33 cellular contexts compared by ENCODE assay signal in the genomic region with DNA sequence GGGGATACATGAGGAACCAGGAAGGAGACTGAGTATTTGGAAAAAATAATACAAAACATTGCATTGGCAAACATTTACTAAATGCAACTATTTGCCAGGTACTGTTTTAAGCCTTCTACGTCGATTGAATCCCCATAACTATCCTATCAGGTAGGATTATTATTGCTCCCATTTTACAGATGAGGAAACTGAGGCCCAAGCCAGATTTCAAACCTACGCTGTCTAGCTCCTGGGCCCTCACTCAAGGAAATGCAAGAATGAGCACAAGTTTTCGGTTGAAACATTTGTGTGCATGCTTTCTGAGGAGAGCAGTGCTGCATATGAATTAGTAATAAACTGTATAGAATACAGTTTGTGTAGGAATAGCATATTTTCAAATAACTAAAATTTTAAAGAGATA.
DNase-seq lines count a peak whose midpoint lies in the region; ATAC-seq, FAIRE-seq and TF ChIP-seq lines count a peak whose summit lies in the region.
"Had no signal": no experiment of that assay in that cellular context is flagged by ENCODE, and none has a peak within 500 bp of the region (broad histone marks: within the 10 kb centered on the region; RNA-seq: fewer than 3 reads in every experiment).

No MANE protein-coding gene starts in this region.

- no peak overlapping the region for H2BK5ac ChIP-seq in H1 (ENCODE audit: low read depth, low read length)

- 86% methylated on average over 4 of the region's 4 CpGs for WGBS in HepG2 (ENCODE audit: low lambda C conversion rate)
- WGBS in right lobe of liver (ENCODE audit: insufficient coverage, low coverage, low lambda C conversion rate, missing lambda C conversion rate) = 82% methylated on average over 4 of the region's 4 CpGs
- 2% methylated on average over 4 of the region's 4 CpGs for WGBS in K562 (ENCODE audit: insufficient coverage, low coverage, missing lambda C conversion rate)
- 93% methylated on average over 4 of the region's 4 CpGs; no CpG with 5 or more reads in 1 of the 2 experiments for WGBS in H1 (ENCODE audit: extremely low coverage in 1 of 2, insufficient coverage in 1 of 2, insufficient read length in 1 of 2, insufficient replicate concordance in 2 of 2, low coverage in 1 of 2, low lambda C conversion rate in 2 of 2, missing lambda C conversion rate in 1 of 2), 2 experiments

- H4K20me1 ChIP-seq in HepG2 (ENCODE audit: insufficient read depth, low read length) (no peaks in the 10 kb centered on the region), K562 (replicated peaks; ENCODE audit: control insufficient read depth, insufficient read depth, low read length) (no peaks in the 10 kb centered on the region), H1 (replicated peaks in 1 of 2; ENCODE audit: control insufficient read depth in 1 of 2, insufficient read depth in 2 of 2, low read length in 2 of 2) (no peaks in the 10 kb centered on the region)
- H4K20me1 ChIP-seq: BLaER1 treated with 17β-estradiol and CSF1 and Interleukin-3, amounts not matched to agents 10 nM and 100 nM had no signal

- CTCF ChIA-PET in HepG2 (lab: Yijun Ruan, JAX; ENCODE audit: low intra/inter-chr PET ratio, low total read pairs) = no interaction called here
- CTCF ChIA-PET in K562 (lab: Yijun Ruan, JAX; ENCODE audit: low intra/inter-chr PET ratio) = no interaction called here
- CTCF ChIA-PET in H1 (lab: Charles Lee; ENCODE audit: partially characterized antibody) = interaction anchor here (1.0 kb wide), 1 partner anchor 115 kb away, joined by 3 read pairs; no protein-coding TSS in a partner anchor

- BruUV-seq in HepG2 (replicated peaks; lab: Mats Ljungman, UMichigan) (no TSS peak), K562 (replicated peaks; lab: Mats Ljungman, UMichigan) (no TSS peak)

- no peak overlapping the region for H2BK15ac ChIP-seq in H1 (ENCODE audit: low read length)

- H2AFZ ChIP-seq in HepG2 (ENCODE audit: low read length) = no peak overlapping the region
- H2AFZ ChIP-seq in K562 (ENCODE audit: low read depth, low read length) = no peak overlapping the region
- no peak overlapping the region for H2AFZ ChIP-seq in H1 (ENCODE audit: low read length)

- H3K9ac ChIP-seq in HepG2 (ENCODE audit: insufficient read depth, low read depth, low read length) = no peak overlapping the region
- no peak overlapping the region for H3K9ac ChIP-seq in K562 (ENCODE audit: insufficient read depth in 1 of 2, low read depth in 2 of 2, low read length in 2 of 2)
- no peak overlapping the region for H3K9ac ChIP-seq in H1 (replicated peaks in 1 of 4; ENCODE audit: extremely low read depth in 1 of 4, low read depth in 3 of 4, low read length in 3 of 4)
- H3K9ac ChIP-seq: BLaER1; BLaER1 treated with 17β-estradiol and CSF1 and Interleukin-3, amounts not matched to agents 10 nM and 100 nM had no signal

- intact Hi-C loops in HepG2 (cut with micrococcal nuclease; ENCODE audit: unreplicated experiment) = no loop called here
- intact Hi-C loops in right lobe of liver (cut with DNase I) = no loop called here
- intact Hi-C loops in K562 (cut with micrococcal nuclease) = no loop called here

- TF ChIP-seq POLR2A in HepG2 (IDR thresholded peaks at IDR 0.05; ENCODE audit: insufficient read depth in 1 of 2, low read depth in 2 of 2, low read length in 2 of 2) (no peak), right lobe of liver (IDR thresholded peaks at IDR 0.05) (no peak), K562 (conservative IDR thresholded peaks at IDR 0.05) (no peak), H1 (IDR thresholded peaks at IDR 0.05; ENCODE audit: control extremely low read depth in 1 of 2, low read depth in 2 of 2, low read length in 2 of 2) (no peak)

- H3K27ac ChIP-seq in HepG2 (ENCODE audit: extremely low read length, insufficient read depth, low read length) = no peak overlapping the region
- H3K27ac ChIP-seq in right lobe of liver = no peak overlapping the region
- no peak overlapping the region for H3K27ac ChIP-seq in K562 (ENCODE audit: extremely low read depth, low read depth, low read length)
- no peak overlapping the region for H3K27ac ChIP-seq in H1 (ENCODE audit: low read depth, low read length)
- no peak overlapping the region for H3K27ac ChIP-seq in SJCRH30
- H3K27ac ChIP-seq: 22Rv1; A549; BLaER1; BLaER1 treated with 17β-estradiol and CSF1 and Interleukin-3, amounts not matched to agents 10 nM and 100 nM; C4-2B had no signal

- H3K4ac ChIP-seq in H1 (replicated peaks; ENCODE audit: insufficient read length, low read depth, low read length) = no peak overlapping the region

- H3K27me3 ChIP-seq in HepG2 (ENCODE audit: control insufficient read depth in 1 of 2, insufficient read depth in 2 of 2, low read length in 2 of 2) = no peaks in the 10 kb centered on the region
- no peaks in the 10 kb centered on the region for H3K27me3 ChIP-seq in right lobe of liver
- H3K27me3 ChIP-seq in K562 (ENCODE audit: control insufficient read depth in 2 of 2, insufficient read depth in 2 of 2, low read length in 2 of 2) = peaks cover 10 to 13% of the 10 kb centered on the region in 2 experiments
- H3K27me3 ChIP-seq in H1 (replicated peaks in 1 of 4; ENCODE audit: control insufficient read depth in 3 of 4, extremely low read depth in 1 of 4, insufficient read depth in 3 of 4, low read length in 3 of 4) = no peaks in the 10 kb centered on the region
- H3K27me3 ChIP-seq in SJCRH30 = no peaks in the 10 kb centered on the region
- H3K27me3 ChIP-seq: BE2C; BLaER1; BLaER1 treated with 17β-estradiol and CSF1 and Interleukin-3, amounts not matched to agents 10 nM and 100 nM had no signal

- TF ChIP-seq RAD21 in HepG2 (CRISPR knock-in tag; IDR thresholded peaks at IDR 0.05) = no peak
- TF ChIP-seq RAD21 in K562 (CRISPR knock-in tag; conservative IDR thresholded peaks at IDR 0.05 in 1 of 2, IDR thresholded peaks at IDR 0.05 in 1 of 2) = no peak
- no peak for TF ChIP-seq RAD21 in H1 (IDR thresholded peaks at IDR 0.05 in 1 of 2, conservative IDR thresholded peaks at IDR 0.05 in 1 of 2; ENCODE audit: low read depth in 2 of 2, low read length in 2 of 2)

- H3K4me1 ChIP-seq in HepG2 (ENCODE audit: insufficient read depth, low read length) = 0 out of 2 replicates have a peak, but pooled peaks cover 1% of the 10 kb centered on the region
- no peaks in the 10 kb centered on the region for H3K4me1 ChIP-seq in right lobe of liver
- no peaks in the 10 kb centered on the region for H3K4me1 ChIP-seq in K562 (replicated peaks in 1 of 2; ENCODE audit: control insufficient read depth in 2 of 2, insufficient read depth in 2 of 2, low read length in 2 of 2)
- no peaks in the 10 kb centered on the region for H3K4me1 ChIP-seq in H1 (replicated peaks in 1 of 4; ENCODE audit: control insufficient read depth in 3 of 4, insufficient read depth in 4 of 4, low read length in 3 of 4)
- no peaks in the 10 kb centered on the region for H3K4me1 ChIP-seq in SJCRH30
- H3K4me1 ChIP-seq: A549, Caco-2 had no signal

- ATAC-seq in HepG2 = no peak
- no peak for ATAC-seq in right lobe of liver
- ATAC-seq in K562 = no peak
- ATAC-seq: A549; CD8-positive, alpha-beta T cell had no signal

- no peak overlapping the region for H2BK20ac ChIP-seq in H1 (ENCODE audit: low read length)

- H2BK120ac ChIP-seq in H1 (replicated peaks; ENCODE audit: low read depth, low read length) = no peak overlapping the region

- FAIRE-seq in HepG2 (lab: Jason Lieb, UNC) (no peak), K562 (lab: Jason Lieb, UNC) (no peak), H1 (lab: Jason Lieb, UNC) (no peak)
- FAIRE-seq: A204.1, A549, D721Med had no signal

- H4K91ac ChIP-seq in H1 (replicated peaks; ENCODE audit: insufficient read length, low read length) = no peak overlapping the region

- H3K14ac ChIP-seq in H1 (ENCODE audit: insufficient read length) = no peak overlapping the region

- no peaks in the 10 kb centered on the region for H3K79me2 ChIP-seq in HepG2 (ENCODE audit: insufficient read depth, low read length)
- no peaks in the 10 kb centered on the region for H3K79me2 ChIP-seq in K562 (ENCODE audit: control insufficient read depth, insufficient read depth, low read length)
- peaks cover 0 to 6% of the 10 kb centered on the region in 2 experiments; a peak in 1 of 4 replicates for H3K79me2 ChIP-seq in H1 (ENCODE audit: control insufficient read depth in 1 of 2, insufficient read depth in 2 of 2, low read length in 2 of 2)

- DNase-seq in HepG2 (ENCODE audit: low spot score) (no peak), right lobe of liver (no peak), K562 (ENCODE audit: extremely low read depth in 1 of 4, low spot score in 3 of 4) (no peak), H1 (ENCODE audit: low read depth in 1 of 2, low spot score in 2 of 2) (no peak), NCI-H187 (lab: John Stamatoyannopoulos, UW) (no peak), SJCRH30 (no peak)
- DNase-seq: 8988T; ACHN; AML-193; BE2C; C1 segment of cervical spinal cord; Calu3; CD4-positive, alpha-beta memory T cell; CD4-positive, alpha-beta T cell; CD4-positive, CD25-positive, alpha-beta regulatory T cell; CD8-positive, alpha-beta memory T cell; CD8-positive, alpha-beta T cell; COR-L47; DMS 273 treated with DMSO at 0.1 percent for 48 hours; DMS153; DMS53; DMS79; DMS79 treated with DMSO at 0.1 percent for 48 hours; DND-41; EL had no signal

- H3K23me2 ChIP-seq in H1 (ENCODE audit: low read depth, low read length) = no peaks in the 10 kb centered on the region

- H3K4me2 ChIP-seq in HepG2 (ENCODE audit: low read depth, low read length) (no peak overlapping the region), K562 (ENCODE audit: insufficient read depth, low read length) (no peak overlapping the region), H1 (ENCODE audit: insufficient read depth in 1 of 2, low read depth in 2 of 2, low read length in 2 of 2) (no peak overlapping the region)
- H3K4me2 ChIP-seq: A549; BLaER1; BLaER1 treated with 17β-estradiol and CSF1 and Interleukin-3, amounts not matched to agents 10 nM and 100 nM had no signal

- POLR2A ChIA-PET in HepG2 (lab: Yijun Ruan, JAX) = no interaction called here
- POLR2A ChIA-PET in K562 (lab: Yijun Ruan, JAX) = interaction anchor here (0.6 to 1.3 kb wide), 2 partner anchors 11 to 14 kb away, joined by 3 read pairs; no protein-coding TSS in a partner anchor
- POLR2A ChIA-PET in H1 (lab: Charles Lee; ENCODE audit: partially characterized antibody) = no interaction called here

- H3K9me3 ChIP-seq in HepG2 (ENCODE audit: low read length) (no peaks in the 10 kb centered on the region), right lobe of liver (no peaks in the 10 kb centered on the region), K562 (replicated peaks; ENCODE audit: control insufficient read depth, insufficient read depth, low read depth, low read length) (no peaks in the 10 kb centered on the region), H1 (ENCODE audit: insufficient read depth in 2 of 2, low read depth in 1 of 2, low read length in 1 of 2) (no peaks in the 10 kb centered on the region), SJCRH30 (replicated peaks) (no peaks in the 10 kb centered on the region)
- H3K9me3 ChIP-seq: A549; BE2C; BLaER1; BLaER1 treated with 17β-estradiol and CSF1 and Interleukin-3, amounts not matched to agents 10 nM and 100 nM; Caco-2 had no signal

- H3K36me3 ChIP-seq in HepG2 (replicated peaks in 1 of 2; ENCODE audit: control insufficient read depth in 1 of 2, insufficient read depth in 2 of 2, low read length in 2 of 2) (no peaks in the 10 kb centered on the region), right lobe of liver (no peaks in the 10 kb centered on the region), K562 (ENCODE audit: control insufficient read depth, insufficient read depth, low read length) (no peaks in the 10 kb centered on the region), H1 (ENCODE audit: control insufficient read depth in 2 of 4, insufficient read depth in 4 of 4, low read length in 3 of 4) (no peaks in the 10 kb centered on the region), SJCRH30 (no peaks in the 10 kb centered on the region)

- H3K4me3 ChIP-seq in HepG2 (replicated peaks in 1 of 3; ENCODE audit: insufficient read depth in 1 of 3, low read depth in 2 of 3, low read length in 3 of 3) = no peak overlapping the region
- no peak overlapping the region for H3K4me3 ChIP-seq in right lobe of liver
- no peak overlapping the region for H3K4me3 ChIP-seq in K562
- H3K4me3 ChIP-seq in H1 (ENCODE audit: extremely low read depth in 1 of 4, insufficient read depth in 2 of 4, low read depth in 3 of 4, low read length in 4 of 4) = no peak overlapping the region
- no peak overlapping the region for H3K4me3 ChIP-seq in SJCRH30
- H3K4me3 ChIP-seq: A549; BLaER1; BLaER1 treated with 17β-estradiol and CSF1 and Interleukin-3, amounts not matched to agents 10 nM and 100 nM had no signal

- in situ Hi-C loops in HepG2 (cut with HindIII; ENCODE audit: extremely low pct_ligation_motif_present, low pct_unique_long_range_greater_than_20kb) = no loop called here
- in situ Hi-C loops in K562 (cut with MboI) = no loop called here

- H3K23ac ChIP-seq in H1 (ENCODE audit: insufficient read length) = no peak overlapping the region

- H3K56ac ChIP-seq in H1 (replicated peaks; ENCODE audit: insufficient read length, low read depth, low read length) = no peak overlapping the region

- H4K8ac ChIP-seq in H1 (ENCODE audit: extremely low read depth, insufficient read depth, low read length) = no peak overlapping the region

- TF ChIP-seq EP300 in HepG2 (IDR thresholded peaks at IDR 0.05; ENCODE audit: low read depth in 2 of 2, low read length in 2 of 2) = no peak
- TF ChIP-seq EP300 in HepG2 (CRISPR knock-in tag; IDR thresholded peaks at IDR 0.05; ENCODE audit: borderline replicate concordance) = no peak
- TF ChIP-seq EP300 in K562 (IDR thresholded peaks at IDR 0.05; ENCODE audit: low read length) = no peak
- no peak for TF ChIP-seq EP300 in H1 (IDR thresholded peaks at IDR 0.05; ENCODE audit: borderline replicate concordance in 1 of 2, low read depth in 2 of 2, low read length in 2 of 2)

- no peak overlapping the region for H3K18ac ChIP-seq in H1 (ENCODE audit: extremely low read depth, low read length)

- H2AK5ac ChIP-seq in H1 (ENCODE audit: low read depth, low read length) = no peak overlapping the region

- H3K79me1 ChIP-seq in H1 (ENCODE audit: low read depth, low read length) = no peaks in the 10 kb centered on the region

- H4K5ac ChIP-seq in H1 (ENCODE audit: insufficient read length, low read depth, low read length) = no peak overlapping the region

- no peaks in the 10 kb centered on the region for H3K9me1 ChIP-seq in K562 (ENCODE audit: control insufficient read depth, insufficient read depth, low read length)

- no peak overlapping the region for H2BK12ac ChIP-seq in H1 (ENCODE audit: low read depth, low read length)

- no peak for TF ChIP-seq CTCF in HepG2 (CRISPR knock-in tag; IDR thresholded peaks at IDR 0.05)
- no peak for TF ChIP-seq CTCF in right lobe of liver (IDR thresholded peaks at IDR 0.05)
- no peak for TF ChIP-seq CTCF in K562 (IDR thresholded peaks at IDR 0.05 in 2 of 3, conservative IDR thresholded peaks at IDR 0.05 in 1 of 3; ENCODE audit: insufficient read depth in 2 of 3, low read depth in 1 of 3, low read length in 3 of 3)
- TF ChIP-seq CTCF in H1 (IDR thresholded peaks at IDR 0.05; ENCODE audit: control extremely low read depth in 1 of 3, insufficient read depth in 1 of 3, low read depth in 1 of 3, low read length in 3 of 3) = no peak
